Comparison of ENCODE assay signal across 17 cellular contexts in genomic region chr20:50270569-50270968, GRCh38.
DNase-seq lines count a peak whose midpoint lies in the region; ATAC-seq lines count a peak whose summit lies in the region.
"Had no signal": no experiment of that assay in that cellular context is flagged by ENCODE, and none has a peak within 500 bp of the region (broad histone marks: within the 10 kb centered on the region; RNA-seq: fewer than 3 reads in every experiment).

No MANE protein-coding gene starts in this region.

- H3K27me3 Mint-ChIP-seq in natural killer cell treated with Interleukin-12 subunit alpha and Interleukin-12 subunit beta and Interleukin-15 and Interleukin-18, amount 100 ng/mL, for 72 hours, result peaks cover 19 to 21% of the 10 kb centered on the region in 2 donors
- peaks cover 35% of the 10 kb centered on the region for H3K27me3 Mint-ChIP-seq in activated T-cell treated with anti-CD3 and anti-CD28 coated beads, Interleukin-2, amount 50 U/mL, for 24 hours

- DNase-seq in DMS153 (lab: John Stamatoyannopoulos, UW) (peak; percentile 41), KG1 (lab: John Stamatoyannopoulos, UW) (peak; percentile 20), head of caudate nucleus (peak in 26 of 42 donors; percentile 21 to 72 (median 48)), GOT3 (lab: John Stamatoyannopoulos, UW) (no peak), dedifferentiated amniotic fluid mesenchymal stem cell (ENCODE audit: extremely low spot score) (no peak)
- peak; percentile 72 for DNase-seq in natural killer cell treated with Interleukin-12 subunit alpha and Interleukin-12 subunit beta and Interleukin-15 and Interleukin-18, amount 100 ng/mL, for 72 hours (ENCODE audit: low spot score)
- DNase-seq in activated T-cell treated with anti-CD3 and anti-CD28 coated beads, Interleukin-2, amount 50 U/mL, for 24 hours, result no peak
- no peak for DNase-seq in stimulated activated CD4-positive, alpha-beta T cell treated with anti-CD3 and anti-CD28 coated beads, Interleukin-12 subunit alpha, Interleukin-12 subunit beta, amount 100 ng/mL, for 4 hours
- DNase-seq: activated CD4-positive, alpha-beta T cell treated with anti-CD3 and anti-CD28 coated beads for 36 hours; activated naive CD8-positive, alpha-beta T cell treated with anti-CD3 and anti-CD28 coated beads, Interleukin-2, amount 10 ng/mL, durations not matched to agents 7 days and 5 days; CD4-positive, CD25-positive, alpha-beta regulatory T cell; NCI-H1417 treated with DMSO at 0.1 percent for 48 hours; NCI-H345; SHP77 treated with DMSO at 0.1 percent for 48 hours; stimulated activated CD4-positive, alpha-beta T cell treated with anti-CD3 and anti-CD28 coated beads, Interleukin-2, amount 100 ng/mL, for 48 hours; stimulated activated CD8-positive, alpha-beta memory T cell treated with anti-CD3 and anti-CD28 coated beads, Interleukin-4, amount 100 ng/mL, for 48 hours had no signal

- no peaks in the 10 kb centered on the region for H3K9me3 Mint-ChIP-seq in natural killer cell treated with Interleukin-12 subunit alpha and Interleukin-12 subunit beta and Interleukin-15 and Interleukin-18, amount 100 ng/mL, for 72 hours
- no peaks in the 10 kb centered on the region for H3K9me3 Mint-ChIP-seq in activated T-cell treated with anti-CD3 and anti-CD28 coated beads, Interleukin-2, amount 50 U/mL, for 24 hours
- H3K9me3 Mint-ChIP-seq: activated naive CD8-positive, alpha-beta T cell treated with anti-CD3 and anti-CD28 coated beads, Interleukin-2, amount 10 ng/mL, durations not matched to agents 7 days and 5 days; CD4-positive, CD25-positive, alpha-beta regulatory T cell; neural crest cell had no signal

- H3K27ac Mint-ChIP-seq in natural killer cell treated with Interleukin-12 subunit alpha and Interleukin-12 subunit beta and Interleukin-15 and Interleukin-18, amount 100 ng/mL, for 72 hours, result peak overlapping the region; percentile 60 to 82
- no peak overlapping the region for H3K27ac Mint-ChIP-seq in activated T-cell treated with anti-CD3 and anti-CD28 coated beads, Interleukin-2, amount 50 U/mL, for 24 hours
- H3K27ac Mint-ChIP-seq: activated CD4-positive, alpha-beta T cell treated with anti-CD3 and anti-CD28 coated beads for 36 hours; activated naive CD8-positive, alpha-beta T cell treated with anti-CD3 and anti-CD28 coated beads, Interleukin-2, amount 10 ng/mL, durations not matched to agents 7 days and 5 days; CD4-positive, CD25-positive, alpha-beta regulatory T cell had no signal

- no peaks in the 10 kb centered on the region for H3K36me3 Mint-ChIP-seq in natural killer cell treated with Interleukin-12 subunit alpha and Interleukin-12 subunit beta and Interleukin-15 and Interleukin-18, amount 100 ng/mL, for 72 hours
- no peaks in the 10 kb centered on the region for H3K36me3 Mint-ChIP-seq in activated T-cell treated with anti-CD3 and anti-CD28 coated beads, Interleukin-2, amount 50 U/mL, for 24 hours (ENCODE audit: low read depth)
- H3K36me3 Mint-ChIP-seq: activated naive CD8-positive, alpha-beta T cell treated with anti-CD3 and anti-CD28 coated beads, Interleukin-2, amount 10 ng/mL, durations not matched to agents 7 days and 5 days; CD4-positive, CD25-positive, alpha-beta regulatory T cell had no signal

- peak; percentile 25 to 62 for ATAC-seq in natural killer cell treated with Interleukin-12 subunit alpha and Interleukin-12 subunit beta and Interleukin-15 and Interleukin-18, amount 100 ng/mL, for 72 hours
- ATAC-seq: activated CD4-positive, alpha-beta T cell treated with anti-CD3 and anti-CD28 coated beads for 36 hours had no signal

- H3K4me1 Mint-ChIP-seq in natural killer cell treated with Interleukin-12 subunit alpha and Interleukin-12 subunit beta and Interleukin-15 and Interleukin-18, amount 100 ng/mL, for 72 hours (ENCODE audit: low read depth in 2 of 2), result peaks cover 36 to 52% of the 10 kb centered on the region in 2 donors
- peaks cover 2% of the 10 kb centered on the region for H3K4me1 Mint-ChIP-seq in activated T-cell treated with anti-CD3 and anti-CD28 coated beads, Interleukin-2, amount 50 U/mL, for 24 hours (ENCODE audit: low read depth)
- H3K4me1 Mint-ChIP-seq: CD4-positive, CD25-positive, alpha-beta regulatory T cell had no signal

- intact Hi-C loops in head of caudate nucleus (cut with DNase I), result no loop called here

- H3K4me3 Mint-ChIP-seq in natural killer cell treated with Interleukin-12 subunit alpha and Interleukin-12 subunit beta and Interleukin-15 and Interleukin-18, amount 100 ng/mL, for 72 hours, result no peak overlapping the region
- H3K4me3 Mint-ChIP-seq in activated T-cell treated with anti-CD3 and anti-CD28 coated beads, Interleukin-2, amount 50 U/mL, for 24 hours, result no peak overlapping the region
- H3K4me3 Mint-ChIP-seq: activated CD4-positive, alpha-beta T cell treated with anti-CD3 and anti-CD28 coated beads for 36 hours; activated naive CD8-positive, alpha-beta T cell treated with anti-CD3 and anti-CD28 coated beads, Interleukin-2, amount 10 ng/mL, durations not matched to agents 7 days and 5 days; CD4-positive, CD25-positive, alpha-beta regulatory T cell; neural crest cell had no signal

Comparison
In these comparisons a context has a peak if more than half of its experiments do, and no peak if none do; other contexts are left out.
1. DNase-seq: peak in DMS153 (single experiment), KG1 (single experiment), head of caudate nucleus (26 of 42) and natural killer cell treated with Interleukin-12 subunit alpha and Interleukin-12 subunit beta and Interleukin-15 and Interleukin-18, amount 100 ng/mL, for 72 hours (single experiment); none in GOT3 (single experiment), dedifferentiated amniotic fluid mesenchymal stem cell (single experiment), activated T-cell treated with anti-CD3 and anti-CD28 coated beads, Interleukin-2, amount 50 U/mL, for 24 hours (single experiment) and stimulated activated CD4-positive, alpha-beta T cell treated with anti-CD3 and anti-CD28 coated beads, Interleukin-12 subunit alpha, Interleukin-12 subunit beta, amount 100 ng/mL, for 4 hours (single experiment).